In the genomic region with DNA sequence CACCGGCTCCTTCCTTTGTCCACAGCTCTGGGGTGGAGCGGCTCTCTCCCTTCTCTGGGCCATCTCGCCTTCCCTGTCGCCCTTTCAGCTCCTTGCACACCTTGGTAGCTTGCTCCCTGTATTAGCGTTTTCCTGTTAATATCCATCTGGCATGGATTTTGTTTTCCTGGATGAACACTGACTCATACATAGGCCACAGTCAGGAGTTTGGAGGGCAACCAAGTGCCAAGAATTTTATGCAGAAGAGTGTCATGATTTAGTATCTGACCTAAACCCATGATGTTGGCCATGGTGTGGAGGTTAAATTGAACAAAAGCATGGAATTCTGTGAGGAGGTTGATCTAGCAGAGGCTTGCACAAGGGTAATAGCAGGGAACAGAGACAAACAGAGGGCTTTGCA, we compare ENCODE assay signal across 26 cellular contexts.
DNase-seq lines count a peak whose midpoint lies in the region; ATAC-seq and TF ChIP-seq lines count a peak whose summit lies in the region.
"Had no signal": no experiment of that assay in that cellular context is flagged by ENCODE, and none has a peak within 500 bp of the region (broad histone marks: within the 10 kb centered on the region; RNA-seq: fewer than 3 reads in every experiment).

No MANE protein-coding gene starts in this region.

- H3K4me3 Mint-ChIP-seq in activated T-cell treated with anti-CD3 and anti-CD28 coated beads, Interleukin-2, amount 50 U/mL, for 4 hours, result no peak overlapping the region
- H3K4me3 Mint-ChIP-seq: activated CD4-positive, alpha-beta memory T cell treated with anti-CD3 and anti-CD28 coated beads, Interleukin-2, amount 10 ng/mL, durations not matched to agents 7 days and 5 days; activated naive CD8-positive, alpha-beta T cell; CD4-positive, alpha-beta memory T cell; stimulated activated naive CD8-positive, alpha-beta T cell treated with anti-CD3 and anti-CD28 coated beads, Interleukin-15, Interleukin-2, amounts not matched to agents 100 ng/mL and 50 ng/mL, for 24 hours had no signal

- H3K4me1 Mint-ChIP-seq in activated T-cell treated with anti-CD3 and anti-CD28 coated beads, Interleukin-2, amount 50 U/mL, for 4 hours (ENCODE audit: low read depth), result no peaks in the 10 kb centered on the region
- H3K4me1 Mint-ChIP-seq: activated CD4-positive, alpha-beta memory T cell treated with anti-CD3 and anti-CD28 coated beads, Interleukin-2, amount 10 ng/mL, durations not matched to agents 7 days and 5 days; CD4-positive, alpha-beta memory T cell had no signal

- H3K36me3 Mint-ChIP-seq in activated T-cell treated with anti-CD3 and anti-CD28 coated beads, Interleukin-2, amount 50 U/mL, for 4 hours (ENCODE audit: insufficient read depth), result no peaks in the 10 kb centered on the region
- H3K36me3 Mint-ChIP-seq: activated naive CD8-positive, alpha-beta T cell; CD4-positive, alpha-beta memory T cell had no signal

- no peak overlapping the region for H3K4me3 ChIP-seq in astrocyte of the spinal cord (ENCODE audit: low read depth, low read length)
- H3K4me3 ChIP-seq in foreskin fibroblast (ENCODE audit: low read depth in 1 of 2, low read length in 2 of 2), result no peak overlapping the region
- H3K4me3 ChIP-seq: ascending aorta, prostate gland, thoracic aorta, uterus had no signal

- H3K9me3 Mint-ChIP-seq in activated T-cell treated with anti-CD3 and anti-CD28 coated beads, Interleukin-2, amount 50 U/mL, for 4 hours, result no peaks in the 10 kb centered on the region
- H3K9me3 Mint-ChIP-seq: activated CD4-positive, alpha-beta memory T cell treated with anti-CD3 and anti-CD28 coated beads, Interleukin-2, amount 10 ng/mL, durations not matched to agents 7 days and 5 days; stimulated activated naive CD8-positive, alpha-beta T cell treated with anti-CD3 and anti-CD28 coated beads, Interleukin-15, Interleukin-2, amounts not matched to agents 100 ng/mL and 50 ng/mL, for 24 hours had no signal

- peaks cover 36% of the 10 kb centered on the region for H3K27me3 Mint-ChIP-seq in activated T-cell treated with anti-CD3 and anti-CD28 coated beads, Interleukin-2, amount 50 U/mL, for 4 hours (ENCODE audit: low read depth)

- in situ Hi-C loops in astrocyte of the spinal cord (cut with HindIII; ENCODE audit: low sequenced_read_pairs), result no loop called here

- TF ChIP-seq CTCF in astrocyte of the spinal cord (IDR thresholded peaks at IDR 0.05; ENCODE audit: low read depth, low read length) (no peak), foreskin fibroblast (IDR thresholded peaks at IDR 0.05; ENCODE audit: low read depth, low read length) (no peak)

- ATAC-seq in activated T-cell treated with anti-CD3 and anti-CD28 coated beads, Interleukin-2, amount 50 U/mL, for 4 hours, result no peak
- no peak for ATAC-seq in GM21528 (IDR thresholded peaks at IDR 0.05; ENCODE audit: low FRiP score, unreplicated experiment)
- ATAC-seq: HepG2, left lobe of liver had no signal

- peak; percentile 31 for DNase-seq in A172 (ENCODE audit: low spot score)
- DNase-seq in NCI-H446 (lab: John Stamatoyannopoulos, UW), result peak; percentile 58 to 65
- peak; percentile 22 for DNase-seq in astrocyte of the spinal cord (ENCODE audit: low read depth, low spot score)
- peak; percentile 16 to 20 for DNase-seq in foreskin fibroblast
- no peak for DNase-seq in amniotic stem cell (lab: John Stamatoyannopoulos, UW)
- DNase-seq in activated T-cell treated with anti-CD3 and anti-CD28 coated beads, Interleukin-2, amount 50 U/mL, for 4 hours, result no peak
- DNase-seq in HCEC 1CT, result no peak
- DNase-seq: activated CD4-positive, alpha-beta memory T cell treated with anti-CD3 and anti-CD28 coated beads, Interleukin-2, amount 10 ng/mL, durations not matched to agents 7 days and 5 days; activated effector memory CD4-positive, alpha-beta T cell treated with Interleukin-2 at 50 U/mL for 16 hours; CD4-positive, alpha-beta memory T cell; effector CD4-positive, alpha-beta T cell; Kasumi-1; NCI-H1048; NCI-H187; NCI-H2171 treated with DMSO at 0.1 percent for 48 hours; NCI-H524 treated with DMSO at 0.1 percent for 48 hours; stimulated activated CD4-positive, alpha-beta T cell treated with anti-CD3 and anti-CD28 coated beads, Interleukin-15, amount 100 ng/mL, for 24 hours; uterus had no signal

Comparison
In these comparisons a context has a peak if more than half of its experiments do, and no peak if none do; other contexts are left out.
1. DNase-seq: peak in A172 (single experiment), NCI-H446 (2 of 2), astrocyte of the spinal cord (single experiment) and foreskin fibroblast (2 of 2); none in amniotic stem cell (single experiment), activated T-cell treated with anti-CD3 and anti-CD28 coated beads, Interleukin-2, amount 50 U/mL, for 4 hours (single experiment) and HCEC 1CT (single experiment).